Comparison of ENCODE assay signal across 18 cellular contexts in genomic region chr17:82006468-82007227, GRCh38. TPM values are rescaled to one million over a fixed set of nuclear protein-coding genes. Genes with fewer than 3 reads are reported as not detected.
DNase-seq lines count a peak whose midpoint lies in the region; ATAC-seq, FAIRE-seq and TF ChIP-seq lines count a peak whose summit lies in the region.
"Had no signal": no experiment of that assay in that cellular context is flagged by ENCODE, and none has a peak within 500 bp of the region (broad histone marks: within the 10 kb centered on the region; RNA-seq: fewer than 3 reads in every experiment).

No MANE protein-coding gene starts in this region.

- TF ChIP-seq CTCF in right atrium auricular region (IDR thresholded peaks at IDR 0.05) (no peak), glutamatergic neuron (IDR thresholded peaks at IDR 0.05; ENCODE audit: partially characterized antibody, unreplicated experiment) (no peak)

- H3K4me1 ChIP-seq in right atrium auricular region: peaks cover 0 to 30% of the 10 kb centered on the region in 2 donors

- H3K4me3 ChIP-seq in right atrium auricular region: no peak overlapping the region
- H3K4me3 ChIP-seq: esophagus muscularis mucosa, transverse colon had no signal

- H3K36me3 Mint-ChIP-seq in glutamatergic neuron (ENCODE audit: unreplicated experiment): no peaks in the 10 kb centered on the region
- H3K36me3 Mint-ChIP-seq in naive thymus-derived CD8-positive, alpha-beta T cell: no peaks in the 10 kb centered on the region
- H3K36me3 Mint-ChIP-seq: natural killer cell had no signal

- no peaks in the 10 kb centered on the region for H3K9me3 ChIP-seq in right atrium auricular region
- H3K9me3 ChIP-seq: esophagus muscularis mucosa, transverse colon had no signal

- no peak overlapping the region for H3K27ac ChIP-seq in right atrium auricular region
- H3K27ac ChIP-seq: esophagus muscularis mucosa, transverse colon had no signal

- peaks cover 10% of the 10 kb centered on the region for H3K4me1 Mint-ChIP-seq in glutamatergic neuron (ENCODE audit: low read depth, unreplicated experiment)
- peaks cover 0 to 4% (median 0%) of the 10 kb centered on the region in 4 donors for H3K4me1 Mint-ChIP-seq in naive thymus-derived CD8-positive, alpha-beta T cell
- H3K4me1 Mint-ChIP-seq: activated CD4-positive, alpha-beta T cell treated with anti-CD3 and anti-CD28 coated beads, Interleukin-2, amount 10 ng/mL, durations not matched to agents 7 days and 5 days; central memory CD8-positive, alpha-beta T cell; natural killer cell; T-helper 17 cell had no signal

- DNase-seq in Right ventricle myocardium superior: no peak
- DNase-seq in right atrium auricular region (ENCODE audit: low spot score): no peak
- peak; percentile 34 for DNase-seq in amniotic epithelial cell (ENCODE audit: low read depth)
- DNase-seq in glutamatergic neuron: no peak
- DNase-seq in urothelium cell line (ENCODE audit: low spot score): peak; percentile 84
- no peak for DNase-seq in naive thymus-derived CD8-positive, alpha-beta T cell
- DNase-seq: activated CD4-positive, alpha-beta T cell treated with anti-CD3 and anti-CD28 coated beads, Interleukin-2, amount 10 ng/mL, durations not matched to agents 7 days and 5 days; DMS79; MM.1S; natural killer cell; T-helper 17 cell; transverse colon had no signal

- H3K27me3 ChIP-seq in right atrium auricular region: no peaks in the 10 kb centered on the region
- H3K27me3 ChIP-seq: esophagus muscularis mucosa, transverse colon had no signal

- ATAC-seq in Right ventricle myocardium superior (ENCODE audit: poor library complexity): peak; percentile 37
- ATAC-seq in HG03378 (IDR thresholded peaks at IDR 0.05; ENCODE audit: unreplicated experiment): no peak
- no peak for ATAC-seq in GM21390 (IDR thresholded peaks at IDR 0.05; ENCODE audit: unreplicated experiment)
- no peak for ATAC-seq in naive thymus-derived CD8-positive, alpha-beta T cell
- ATAC-seq: natural killer cell, T-helper 17 cell had no signal

- POLR2A ChIA-PET in naive thymus-derived CD8-positive, alpha-beta T cell (lab: Charles Lee): no interaction called here

- no peaks in the 10 kb centered on the region for H3K36me3 ChIP-seq in right atrium auricular region
- H3K36me3 ChIP-seq: transverse colon had no signal

- FAIRE-seq in urothelium cell line (lab: Jason Lieb, UNC): no peak
- FAIRE-seq: GM19239 had no signal

- peak overlapping the region; percentile 81 for H3K27ac Mint-ChIP-seq in glutamatergic neuron (ENCODE audit: unreplicated experiment)
- H3K27ac Mint-ChIP-seq in naive thymus-derived CD8-positive, alpha-beta T cell: no peak overlapping the region
- H3K27ac Mint-ChIP-seq: activated CD4-positive, alpha-beta T cell treated with anti-CD3 and anti-CD28 coated beads, Interleukin-2, amount 10 ng/mL, durations not matched to agents 7 days and 5 days; activated T-helper 2 cell treated with anti-CD3 and anti-CD28 coated beads, Interferon-gamma antibody, Interleukin-2, Interleukin-4, amounts not matched to agents 10 μg/mL and 5 μg/mL and 100 μg/mL, durations not matched to agents 14 hours and 24 hours and 36 hours; natural killer cell; T-helper 17 cell had no signal

- H3K4me3 Mint-ChIP-seq in glutamatergic neuron (ENCODE audit: unreplicated experiment): peak overlapping the region; percentile 60
- no peak overlapping the region for H3K4me3 Mint-ChIP-seq in naive thymus-derived CD8-positive, alpha-beta T cell
- H3K4me3 Mint-ChIP-seq: activated CD4-positive, alpha-beta T cell treated with anti-CD3 and anti-CD28 coated beads, Interleukin-2, amount 10 ng/mL, durations not matched to agents 7 days and 5 days; central memory CD8-positive, alpha-beta T cell; natural killer cell; T-helper 17 cell had no signal

- H3K27me3 Mint-ChIP-seq in glutamatergic neuron (ENCODE audit: unreplicated experiment): peaks cover 5% of the 10 kb centered on the region
- H3K27me3 Mint-ChIP-seq in naive thymus-derived CD8-positive, alpha-beta T cell: no peaks in the 10 kb centered on the region
- H3K27me3 Mint-ChIP-seq: activated CD4-positive, alpha-beta T cell treated with anti-CD3 and anti-CD28 coated beads, Interleukin-2, amount 10 ng/mL, durations not matched to agents 7 days and 5 days; central memory CD8-positive, alpha-beta T cell; T-helper 17 cell had no signal

- peaks cover 5% of the 10 kb centered on the region for H3K9me3 Mint-ChIP-seq in glutamatergic neuron (ENCODE audit: unreplicated experiment)
- H3K9me3 Mint-ChIP-seq in naive thymus-derived CD8-positive, alpha-beta T cell: no peaks in the 10 kb centered on the region
- H3K9me3 Mint-ChIP-seq: activated CD4-positive, alpha-beta T cell treated with anti-CD3 and anti-CD28 coated beads, Interleukin-2, amount 10 ng/mL, durations not matched to agents 7 days and 5 days; activated T-helper 2 cell treated with anti-CD3 and anti-CD28 coated beads, Interferon-gamma antibody, Interleukin-2, Interleukin-4, amounts not matched to agents 10 μg/mL and 5 μg/mL and 100 μg/mL, durations not matched to agents 14 hours and 24 hours and 36 hours; central memory CD8-positive, alpha-beta T cell; natural killer cell had no signal

- intact Hi-C loops in Right ventricle myocardium superior (cut with DNase I): no loop called here

RNA-seq across cellular contexts. Expression of gene CENPX, which starts 16.0 kb away (rescaled TPM):
- 27.8 TPM for total RNA-seq in Right ventricle myocardium superior
- 10 to 100 TPM; 36.5 to 47.6 TPM for total RNA-seq in right atrium auricular region
- total RNA-seq in glutamatergic neuron (ENCODE audit: unreplicated experiment): 59.9 TPM
- total RNA-seq in naive thymus-derived CD8-positive, alpha-beta T cell: 10 to 100 TPM; 33.6 to 37.6 TPM
- polyA plus RNA-seq in naive thymus-derived CD8-positive, alpha-beta T cell: 10 to 100 TPM; 42.7 to 63.0 (median 50.7) TPM

RNA-seq across cellular contexts. Expression of gene LRRC45, which starts 16.5 kb away (rescaled TPM):
- 4.7 TPM for total RNA-seq in Right ventricle myocardium superior
- 1 to 10 TPM; 4.7 to 4.9 TPM for total RNA-seq in right atrium auricular region
- total RNA-seq in glutamatergic neuron (ENCODE audit: unreplicated experiment): 29.6 TPM
- total RNA-seq in naive thymus-derived CD8-positive, alpha-beta T cell: 10 to 100 TPM; 11.4 to 12.5 TPM
- polyA plus RNA-seq in naive thymus-derived CD8-positive, alpha-beta T cell: 1 to 10 TPM; 2.7 to 6.0 (median 4.2) TPM

RNA-seq across cellular contexts. Expression of gene RAC3, which starts 24.8 kb away (rescaled TPM):
- total RNA-seq in Right ventricle myocardium superior (0.97 TPM), right atrium auricular region (1 to 10 TPM in 1 of 2 donors, under 1 TPM in 1; 0.93 to 2.6 TPM), glutamatergic neuron (ENCODE audit: unreplicated experiment) (46.0 TPM)
- 1 to 10 TPM; 1.4 to 1.5 TPM for total RNA-seq in naive thymus-derived CD8-positive, alpha-beta T cell
- polyA plus RNA-seq in naive thymus-derived CD8-positive, alpha-beta T cell: not detected

RNA-seq across cellular contexts. Expression of gene ASPSCR1, which starts 29.2 kb away (rescaled TPM):
- total RNA-seq in Right ventricle myocardium superior (25.4 TPM), right atrium auricular region (10 to 100 TPM; 14.1 to 18.8 TPM), glutamatergic neuron (ENCODE audit: unreplicated experiment) (51.7 TPM)
- 10 to 100 TPM; 43.0 to 47.7 TPM for total RNA-seq in naive thymus-derived CD8-positive, alpha-beta T cell
- 10 to 100 TPM; 28.1 to 33.4 (median 29.1) TPM for polyA plus RNA-seq in naive thymus-derived CD8-positive, alpha-beta T cell

RNA-seq across cellular contexts. Expression of gene DCXR, which starts 30.8 kb away (rescaled TPM):
- total RNA-seq in Right ventricle myocardium superior: 178 TPM
- 100 to 1,000 TPM; 169 to 213 TPM for total RNA-seq in right atrium auricular region
- total RNA-seq in glutamatergic neuron (ENCODE audit: unreplicated experiment): 89.5 TPM
- 10 to 100 TPM; 72.5 to 81.0 TPM for total RNA-seq in naive thymus-derived CD8-positive, alpha-beta T cell
- 100 to 1,000 TPM; 113 to 185 (median 127) TPM for polyA plus RNA-seq in naive thymus-derived CD8-positive, alpha-beta T cell

Comparison
In these comparisons a context has a peak if more than half of its experiments do, and no peak if none do; other contexts are left out.
1. DNase-seq: peak in amniotic epithelial cell (single experiment) and urothelium cell line (single experiment); none in Right ventricle myocardium superior (single experiment), right atrium auricular region (single experiment), glutamatergic neuron (single experiment) and naive thymus-derived CD8-positive, alpha-beta T cell (0 of 10).
2. RNA of gene RAC3, which starts 24.8 kb away (total RNA-seq): 46.0 TPM in glutamatergic neuron (single experiment); 0.93 to 2.6 TPM in right atrium auricular region, 1.4 to 1.5 TPM in naive thymus-derived CD8-positive, alpha-beta T cell and 0.97 TPM in Right ventricle myocardium superior (single experiment); every median in the first group is over 10 times any median in the second.